Comparison of ENCODE assay signal across 10 cellular contexts in the genomic region with DNA sequence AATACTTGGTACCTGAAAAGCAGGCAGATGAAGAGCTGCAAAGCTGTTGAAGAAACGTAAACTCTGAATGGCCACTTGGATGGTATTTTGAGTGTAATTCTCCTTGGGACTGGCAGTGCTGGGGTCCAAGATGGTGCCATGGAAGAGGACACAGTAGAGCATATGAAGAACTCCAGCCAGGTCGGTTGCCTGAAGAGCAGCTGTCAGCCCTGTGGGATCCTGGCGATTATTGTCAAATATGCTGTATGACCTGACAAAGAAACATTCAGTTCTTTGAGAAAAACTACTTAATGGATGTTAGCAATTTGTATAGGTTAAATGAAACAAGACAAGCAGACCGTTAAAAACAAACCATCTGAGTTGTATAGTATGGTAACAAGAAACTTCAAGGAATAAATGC. TPM values are rescaled to one million over a fixed set of nuclear protein-coding genes. Genes with fewer than 3 reads are reported as not detected.
"Had no signal": no experiment of that assay in that cellular context is flagged by ENCODE, and none has a peak within 500 bp of the region (broad histone marks: within the 10 kb centered on the region; RNA-seq: fewer than 3 reads in every experiment).

No MANE protein-coding gene starts in this region.

- H3K9me3 ChIP-seq: HAP-1 had no signal

- DNase-seq: GM23248, GOT3, H7, HFFc6, KBM-7 had no signal

- H3K4me3 ChIP-seq: GM23248, HAP-1 had no signal

- H3K36me3 ChIP-seq: HAP-1 had no signal

- ATAC-seq: HCT116, HepG2 had no signal

- H3K27ac ChIP-seq: GM23248, HL-60, KMS-11 had no signal

- H3K4me1 ChIP-seq: HAP-1 had no signal

RNA-seq across cellular contexts. Expression of a gene that starts 44.8 kb away (rescaled TPM):
- total RNA-seq: H7 had no signal
